17 cellular contexts compared by ENCODE assay signal in genomic region chr2:128301021-128301420, GRCh38. TPM values are rescaled to one million over a fixed set of nuclear protein-coding genes. Genes with fewer than 3 reads are reported as not detected.
DNase-seq lines count a peak whose midpoint lies in the region; ATAC-seq and TF ChIP-seq lines count a peak whose summit lies in the region.
"Had no signal": no experiment of that assay in that cellular context is flagged by ENCODE, and none has a peak within 500 bp of the region (broad histone marks: within the 10 kb centered on the region; RNA-seq: fewer than 3 reads in every experiment).

No MANE protein-coding gene starts in this region.

- no peak overlapping the region for H3K27ac Mint-ChIP-seq in activated CD4-positive, alpha-beta T cell treated with anti-CD3 and anti-CD28 coated beads for 36 hours
- H3K27ac Mint-ChIP-seq: activated CD8-positive, alpha-beta T cell treated with anti-CD3 and anti-CD28 coated beads for 36 hours; naive thymus-derived CD8-positive, alpha-beta T cell had no signal

- no peaks in the 10 kb centered on the region for H3K27me3 Mint-ChIP-seq in activated CD4-positive, alpha-beta T cell treated with anti-CD3 and anti-CD28 coated beads for 36 hours
- H3K27me3 Mint-ChIP-seq: activated CD8-positive, alpha-beta T cell treated with anti-CD3 and anti-CD28 coated beads for 36 hours; naive thymus-derived CD8-positive, alpha-beta T cell had no signal

- 59% methylated on average over 2 of the region's 8 CpGs for WGBS in esophagus muscularis mucosa
- WGBS in trophoblast cell (ENCODE audit: extremely low coverage, insufficient coverage, insufficient read length): no CpG with 5 or more reads among the region's 8 CpGs

- ATAC-seq in activated CD4-positive, alpha-beta T cell treated with anti-CD3 and anti-CD28 coated beads for 36 hours: no peak
- ATAC-seq: activated CD8-positive, alpha-beta T cell treated with anti-CD3 and anti-CD28 coated beads for 36 hours; naive thymus-derived CD8-positive, alpha-beta T cell had no signal

- no peak overlapping the region for H4K12ac ChIP-seq in trophoblast cell (ENCODE audit: low read depth, low read length)

- no peak for TF ChIP-seq CTCF in esophagus muscularis mucosa (IDR thresholded peaks at IDR 0.05)

- intact Hi-C loops in esophagus muscularis mucosa (cut with DNase I): loop anchor here (10.0 kb wide), 1 partner anchor 66 kb away; no protein-coding TSS in a partner anchor
- intact Hi-C loops in activated CD4-positive, alpha-beta T cell treated with anti-CD3 and anti-CD28 coated beads for 36 hours (cut with DNase I, micrococcal nuclease): no loop called here

- H3K27ac ChIP-seq in ACC112 (ENCODE audit: low read depth, low read length) (peak overlapping the region; percentile 88), SJSA1 (peak overlapping the region; percentile 93), esophagus muscularis mucosa (replicated peaks in 1 of 4) (peak overlapping the region; percentile 52 to 76 (median 70)), trophoblast cell (ENCODE audit: low read depth, low read length) (no peak overlapping the region)

- POLR2A ChIA-PET in activated CD4-positive, alpha-beta T cell treated with anti-CD3 and anti-CD28 coated beads for 36 hours (lab: Charles Lee): no interaction called here

- H3K36me3 ChIP-seq in ACC112 (ENCODE audit: insufficient read depth, low read length): no peaks in the 10 kb centered on the region
- peaks cover 73% of the 10 kb centered on the region for H3K36me3 ChIP-seq in SJSA1
- H3K36me3 ChIP-seq in esophagus muscularis mucosa: no peaks in the 10 kb centered on the region
- H3K36me3 ChIP-seq in trophoblast cell (ENCODE audit: control insufficient read depth in 1 of 2, insufficient read depth in 2 of 2, low read length in 2 of 2): peaks cover 3 to 4% of the 10 kb centered on the region in 2 experiments
- H3K36me3 ChIP-seq: HAP-1, upper lobe of left lung had no signal

- no peak overlapping the region for H3K4me2 ChIP-seq in trophoblast cell (ENCODE audit: low read length)

- peaks cover 6% of the 10 kb centered on the region for H3K79me2 ChIP-seq in ACC112 (ENCODE audit: control insufficient read depth, insufficient read depth, low read length, unreplicated experiment)
- H3K79me2 ChIP-seq in trophoblast cell (ENCODE audit: control insufficient read depth, insufficient read depth, low read length, poor library complexity): peaks cover 12% of the 10 kb centered on the region

- H3K79me1 ChIP-seq in trophoblast cell (ENCODE audit: low read length): peaks cover 20% of the 10 kb centered on the region

- no peak overlapping the region for H3K9ac ChIP-seq in trophoblast cell (ENCODE audit: low read length)

- peaks cover 3% of the 10 kb centered on the region for H3K9me3 Mint-ChIP-seq in activated CD4-positive, alpha-beta T cell treated with anti-CD3 and anti-CD28 coated beads for 36 hours (ENCODE audit: low read depth)

- no peak overlapping the region for H2BK5ac ChIP-seq in trophoblast cell (ENCODE audit: low read depth, low read length, poor library complexity)

- no peak overlapping the region for H3K23ac ChIP-seq in trophoblast cell (ENCODE audit: low read length)

- H4K91ac ChIP-seq in trophoblast cell (ENCODE audit: low read depth, low read length): no peak overlapping the region

- no peak overlapping the region for H3K4me3 Mint-ChIP-seq in activated CD4-positive, alpha-beta T cell treated with anti-CD3 and anti-CD28 coated beads for 36 hours
- H3K4me3 Mint-ChIP-seq: activated CD8-positive, alpha-beta T cell treated with anti-CD3 and anti-CD28 coated beads for 36 hours; naive thymus-derived CD8-positive, alpha-beta T cell had no signal

- no peak overlapping the region for H2AFZ ChIP-seq in ACC112 (ENCODE audit: low read length, unreplicated experiment)
- no peak overlapping the region for H2AFZ ChIP-seq in trophoblast cell (ENCODE audit: insufficient read depth, low read length, poor library complexity)

- peaks cover 8% of the 10 kb centered on the region for H3K36me3 Mint-ChIP-seq in activated CD4-positive, alpha-beta T cell treated with anti-CD3 and anti-CD28 coated beads for 36 hours (ENCODE audit: low read depth)

- no peak overlapping the region for H4K8ac ChIP-seq in trophoblast cell (ENCODE audit: low read depth, low read length)

- H3K9me3 ChIP-seq in SJSA1 (replicated peaks): no peaks in the 10 kb centered on the region
- no peaks in the 10 kb centered on the region for H3K9me3 ChIP-seq in esophagus muscularis mucosa
- peaks cover 2% of the 10 kb centered on the region for H3K9me3 ChIP-seq in trophoblast cell (ENCODE audit: insufficient read depth, low read depth, low read length)
- H3K9me3 ChIP-seq: HAP-1, upper lobe of left lung had no signal

- H3K18ac ChIP-seq in trophoblast cell (ENCODE audit: low read length): peak overlapping the region; percentile 28

- H3K4me3 ChIP-seq in ACC112 (ENCODE audit: low read depth, low read length) (no peak overlapping the region), SJSA1 (no peak overlapping the region), esophagus muscularis mucosa (no peak overlapping the region), trophoblast cell (ENCODE audit: low read depth, low read length) (no peak overlapping the region)
- H3K4me3 ChIP-seq: HAP-1, upper lobe of left lung had no signal

- H2BK120ac ChIP-seq in trophoblast cell (ENCODE audit: insufficient read depth, low read length, poor library complexity): no peak overlapping the region

- peak overlapping the region; percentile 9 for H3K4ac ChIP-seq in trophoblast cell (ENCODE audit: low read depth, low read length)

- H3K27me3 ChIP-seq in ACC112 (ENCODE audit: insufficient read depth, low read length): no peaks in the 10 kb centered on the region
- H3K27me3 ChIP-seq in SJSA1 (replicated peaks): no peaks in the 10 kb centered on the region
- no peaks in the 10 kb centered on the region for H3K27me3 ChIP-seq in esophagus muscularis mucosa
- H3K27me3 ChIP-seq in trophoblast cell (ENCODE audit: insufficient read depth, low read length): no peaks in the 10 kb centered on the region
- H3K27me3 ChIP-seq: upper lobe of left lung had no signal

- H3K14ac ChIP-seq in trophoblast cell (ENCODE audit: low read length): no peak overlapping the region

- TF ChIP-seq POLR2A in esophagus muscularis mucosa (IDR thresholded peaks at IDR 0.05; ENCODE audit: low read depth): no peak

- CTCF ChIA-PET in activated CD4-positive, alpha-beta T cell treated with anti-CD3 and anti-CD28 coated beads for 36 hours (lab: Charles Lee): interaction anchor here (0.5 to 0.7 kb wide), 2 partner anchors 11 to 1567 kb away, joined by 3 read pairs; no protein-coding TSS in a partner anchor

- H2BK12ac ChIP-seq in trophoblast cell (ENCODE audit: low read length): no peak overlapping the region

- H3K4me1 Mint-ChIP-seq in activated CD4-positive, alpha-beta T cell treated with anti-CD3 and anti-CD28 coated beads for 36 hours: no peaks in the 10 kb centered on the region

- DNase-seq in SJSA1 (ENCODE audit: low read depth in 1 of 2, low spot score in 2 of 2) (no peak), esophagus muscularis mucosa (ENCODE audit: extremely low spot score) (no peak), trophoblast cell (no peak), DMS 273 (lab: John Stamatoyannopoulos, UW; ENCODE audit: unreplicated experiment) (no peak), C1 segment of cervical spinal cord (lab: John Stamatoyannopoulos, UW) (no peak), NCI-H187 (lab: John Stamatoyannopoulos, UW) (no peak)
- no peak for DNase-seq in activated CD4-positive, alpha-beta T cell treated with anti-CD3 and anti-CD28 coated beads for 36 hours
- DNase-seq: activated CD8-positive, alpha-beta T cell treated with anti-CD3 and anti-CD28 coated beads for 36 hours; DMS 273 treated with DMSO at 0.1 percent for 48 hours; naive thymus-derived CD8-positive, alpha-beta T cell; NCI-H2029; NCI-H524 treated with DMSO at 0.1 percent for 48 hours; OCI-M1; stimulated activated CD4-positive, alpha-beta T cell treated with anti-CD3 and anti-CD28 coated beads, Interleukin-2, amount 100 ng/mL, for 48 hours; upper lobe of left lung had no signal

- no peak for TF ChIP-seq EP300 in esophagus muscularis mucosa (IDR thresholded peaks at IDR 0.05)

- peaks cover 35% of the 10 kb centered on the region for H3K4me1 ChIP-seq in ACC112 (ENCODE audit: control insufficient read depth, insufficient read depth, low read length, unreplicated experiment)
- peaks cover 61% of the 10 kb centered on the region for H3K4me1 ChIP-seq in SJSA1 (replicated peaks)
- H3K4me1 ChIP-seq in esophagus muscularis mucosa: peaks cover 28 to 67% (median 50%) of the 10 kb centered on the region in 4 donors
- peaks cover 35 to 41% of the 10 kb centered on the region in 2 experiments for H3K4me1 ChIP-seq in trophoblast cell (ENCODE audit: control insufficient read depth in 1 of 2, insufficient read depth in 2 of 2, low read length in 2 of 2)

- no peak overlapping the region for H2AK5ac ChIP-seq in trophoblast cell (ENCODE audit: low read length)

RNA-seq across cellular contexts. Expression of gene HS6ST1, which starts 17.6 kb away (rescaled TPM):
- total RNA-seq in SJSA1 (2014; rRNA removed; shearing (Covaris generic)): 120 and 160 TPM in 2 replicates
- 10 to 100 TPM; 17.4 to 62.2 (median 38.5) TPM for total RNA-seq in esophagus muscularis mucosa
- 26.6 and 27.7 TPM in 2 replicates for polyA plus RNA-seq in trophoblast cell (2013)
- 10 to 100 TPM; 12.8 to 13.8 TPM for total RNA-seq in activated CD4-positive, alpha-beta T cell treated with anti-CD3 and anti-CD28 coated beads for 36 hours
